29 cellular contexts compared by ENCODE assay signal in genomic region chr1:3213730-3214129, GRCh38.
DNase-seq lines count a peak whose midpoint lies in the region; ATAC-seq and TF ChIP-seq lines count a peak whose summit lies in the region.
"Had no signal": no experiment of that assay in that cellular context is flagged by ENCODE, and none has a peak within 500 bp of the region (broad histone marks: within the 10 kb centered on the region; RNA-seq: fewer than 3 reads in every experiment).

No MANE protein-coding gene starts in this region.

- WGBS in hepatocyte (ENCODE audit: low lambda C conversion rate, missing lambda C conversion rate) = 61% methylated on average over 16 of the region's 16 CpGs
- WGBS in neuronal stem cell (ENCODE audit: extremely low coverage in 2 of 2, insufficient read length in 2 of 2, insufficient replicate concordance in 1 of 2), 2 donors = no CpG with 5 or more reads among the region's 16 CpGs

- H3K79me2 ChIP-seq in hepatocyte = no peaks in the 10 kb centered on the region

- no peaks in the 10 kb centered on the region for H3K9me2 ChIP-seq in hepatocyte (replicated peaks; ENCODE audit: insufficient read depth)

- H3K9me3 ChIP-seq in hepatocyte (ENCODE audit: low read depth) = no peaks in the 10 kb centered on the region
- H3K9me3 ChIP-seq in neuronal stem cell (replicated peaks in 1 of 2; ENCODE audit: control insufficient read depth in 2 of 2, insufficient read depth in 1 of 2, low read depth in 1 of 2, low read length in 2 of 2) = no peaks in the 10 kb centered on the region
- no peaks in the 10 kb centered on the region for H3K9me3 ChIP-seq in tibial artery
- H3K9me3 ChIP-seq: heart right ventricle, left lung, SJCRH30, testis had no signal

- H3K4me2 ChIP-seq in hepatocyte (no peak overlapping the region), neuronal stem cell (ENCODE audit: insufficient read depth, low read length, poor library complexity, severe bottlenecking) (no peak overlapping the region)

- H3K23ac ChIP-seq in neuronal stem cell (ENCODE audit: low read depth, low read length, poor library complexity) = no peak overlapping the region

- H4K8ac ChIP-seq in neuronal stem cell (ENCODE audit: low read depth, low read length) = no peak overlapping the region

- no peak overlapping the region for H2BK12ac ChIP-seq in neuronal stem cell (ENCODE audit: low read length)

- no peaks in the 10 kb centered on the region for H4K20me1 ChIP-seq in hepatocyte (ENCODE audit: insufficient read depth, poor library complexity, severe bottlenecking)

- no peak overlapping the region for H2BK120ac ChIP-seq in neuronal stem cell (ENCODE audit: low read depth, low read length)

- H3K79me1 ChIP-seq in neuronal stem cell (ENCODE audit: low read depth, low read length) = no peaks in the 10 kb centered on the region

- H3K27me3 ChIP-seq in hepatocyte (no peaks in the 10 kb centered on the region), neuronal stem cell (ENCODE audit: control insufficient read depth in 3 of 3, insufficient read depth in 3 of 3, low read depth in 1 of 3, low read length in 3 of 3) (peaks cover 0 to 68% (median 0%) of the 10 kb centered on the region in 3 experiments), tibial artery (no peaks in the 10 kb centered on the region)
- H3K27me3 ChIP-seq: testis had no signal

- H2BK15ac ChIP-seq in neuronal stem cell (ENCODE audit: low read length) = peak overlapping the region; percentile 60

- H3K14ac ChIP-seq in neuronal stem cell (ENCODE audit: low read length) = no peak overlapping the region

- intact Hi-C loops in Right ventricle myocardium superior (cut with DNase I) = no loop called here
- intact Hi-C loops in cardiac septum (cut with DNase I) = no loop called here
- intact Hi-C loops in tibial artery (cut with DNase I; ENCODE audit: low total_unique reads) = no loop called here

- H3K27ac ChIP-seq in hepatocyte (no peak overlapping the region), neuronal stem cell (replicated peaks; ENCODE audit: low read length) (no peak overlapping the region), tibial artery (peak overlapping the region; percentile 44 to 81)
- H3K27ac ChIP-seq: heart right ventricle, left lung, SJCRH30, testis had no signal

- TF ChIP-seq CTCF in hepatocyte (IDR thresholded peaks at IDR 0.05; ENCODE audit: poor library complexity) = no peak
- TF ChIP-seq CTCF in tibial artery (IDR thresholded peaks at IDR 0.05) = no peak

- peak; percentile 21 for ATAC-seq in Right ventricle myocardium superior (ENCODE audit: poor library complexity)
- ATAC-seq: HepG2, left lung, sciatic nerve had no signal

- peak overlapping the region; percentile 56 for H3K9ac ChIP-seq in neuronal stem cell (ENCODE audit: low read depth, low read length, poor library complexity)

- H2AK5ac ChIP-seq in neuronal stem cell (ENCODE audit: low read depth, low read length) = peak overlapping the region; percentile 94

- H3K36me3 ChIP-seq in hepatocyte (replicated peaks; ENCODE audit: insufficient read depth, low read depth) (no peaks in the 10 kb centered on the region), neuronal stem cell (replicated peaks in 1 of 2; ENCODE audit: control insufficient read depth in 2 of 2, insufficient read depth in 2 of 2, low read length in 2 of 2) (no peaks in the 10 kb centered on the region), tibial artery (no peaks in the 10 kb centered on the region)
- H3K36me3 ChIP-seq: heart right ventricle, left lung, SJCRH30 had no signal

- H2AFZ ChIP-seq in hepatocyte = no peak overlapping the region
- no peak overlapping the region for H2AFZ ChIP-seq in neuronal stem cell (ENCODE audit: low read length)

- peak overlapping the region; percentile 40 for H3K18ac ChIP-seq in neuronal stem cell (ENCODE audit: low read length)

- no peak overlapping the region for H3K4ac ChIP-seq in neuronal stem cell (ENCODE audit: low read length)

- no peak overlapping the region for H2BK5ac ChIP-seq in neuronal stem cell (ENCODE audit: low read length)

- H4K91ac ChIP-seq in neuronal stem cell (ENCODE audit: low read depth, low read length, poor library complexity) = no peak overlapping the region

- H3K4me3 ChIP-seq in hepatocyte = no peak overlapping the region
- H3K4me3 ChIP-seq in neuronal stem cell (ENCODE audit: low read length in 2 of 2) = no peak overlapping the region
- no peak overlapping the region for H3K4me3 ChIP-seq in tibial artery
- H3K4me3 ChIP-seq: heart right ventricle, left lung, SJCRH30, testis had no signal

- H3K4me1 ChIP-seq in hepatocyte (ENCODE audit: insufficient read depth) (peaks cover 18% of the 10 kb centered on the region), neuronal stem cell (ENCODE audit: control insufficient read depth in 2 of 2, insufficient read depth in 1 of 2, low read depth in 1 of 2, low read length in 2 of 2) (peaks cover 8 to 42% of the 10 kb centered on the region in 2 donors), tibial artery (peaks cover 0 to 56% (median 43%) of the 10 kb centered on the region in 4 donors)
- H3K4me1 ChIP-seq: SJCRH30 had no signal

- no peak for DNase-seq in Right ventricle myocardium superior
- no peak for DNase-seq in cardiac septum (ENCODE audit: low spot score)
- DNase-seq in hepatocyte (ENCODE audit: low spot score) = peak; percentile 37
- DNase-seq in neuronal stem cell (ENCODE audit: low spot score) = no peak
- DNase-seq in tibial artery = no peak
- no peak for DNase-seq in DMS53 treated with DMSO at 0.1 percent for 48 hours (lab: John Stamatoyannopoulos, UW; ENCODE audit: unreplicated experiment)
- no peak for DNase-seq in globus pallidus (ENCODE audit: low spot score)
- no peak for DNase-seq in NCI-H446 (lab: John Stamatoyannopoulos, UW)
- DNase-seq: 8988T; activated CD4-positive, alpha-beta T cell treated with anti-CD3 and anti-CD28 coated beads for 1 hour; activated gamma-delta T cell treated with Interleukin-2 at 50 U/mL for 16 hours; activated T-cell treated with anti-CD3 and anti-CD28 coated beads, Interleukin-2, amount 50 U/mL, for 1 hour; CD4-positive, CD25-positive, alpha-beta regulatory T cell; effector CD8-positive, alpha-beta T cell; erythroblast; heart right ventricle; Karpas-422; left lung; naive B cell; NCI-H1417 treated with DMSO at 0.1 percent for 48 hours; NCI-H2081; NCI-H2227 treated with DMSO at 0.1 percent for 48 hours; NCI-H748 treated with DMSO at 0.1 percent for 48 hours; occipital lobe; SJCRH30; stimulated activated naive CD4-positive, alpha-beta T cell treated with Interleukin-2 at 50 U/mL for 16 hours; testis had no signal

Comparison
In these comparisons a context has a peak if more than half of its experiments do, and no peak if none do; other contexts are left out.
1. H3K27ac ChIP-seq: peak in tibial artery (2 of 2); none in hepatocyte (single experiment) and neuronal stem cell (single experiment).